In the genomic region with DNA sequence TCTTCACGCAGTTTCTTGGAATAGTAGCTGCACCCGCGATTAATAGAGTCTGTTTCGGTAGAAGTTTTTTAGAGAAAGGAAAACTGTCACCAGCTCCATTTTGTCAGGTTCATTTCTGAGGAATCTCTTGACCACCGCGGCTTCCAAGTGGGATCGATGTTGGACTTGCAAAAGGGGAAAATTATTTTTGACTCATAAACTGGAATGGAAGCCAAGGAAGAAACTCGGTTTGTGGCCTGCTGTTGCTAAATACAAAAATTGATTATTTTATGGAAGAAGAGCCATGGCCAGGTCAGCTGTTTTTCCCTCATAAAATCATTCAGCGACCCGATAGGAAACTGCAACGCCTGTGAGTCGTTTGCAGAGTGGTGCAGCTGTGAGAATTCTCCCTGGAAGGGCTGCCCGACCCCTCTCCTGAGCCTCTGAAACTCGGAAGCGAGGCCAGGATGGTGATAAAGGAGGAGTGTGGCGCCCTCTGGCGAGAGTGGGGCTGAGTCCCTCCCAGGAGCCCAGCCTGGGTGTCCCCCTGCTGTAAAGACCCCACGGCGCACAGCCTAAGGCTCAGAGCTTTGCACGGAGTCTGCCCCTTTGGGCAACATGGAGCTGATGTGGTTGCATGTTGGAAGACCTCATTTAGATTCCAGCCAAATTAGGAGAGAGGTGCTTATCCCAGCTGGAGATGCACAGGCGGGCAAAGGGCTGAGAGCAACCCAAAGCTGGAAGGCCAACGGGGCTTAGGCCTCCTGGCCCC, we compare ENCODE assay signal across 8 cellular contexts.
DNase-seq lines count a peak whose midpoint lies in the region; ATAC-seq and TF ChIP-seq lines count a peak whose summit lies in the region.

No MANE protein-coding gene starts in this region.

- peak; percentile 54 for ATAC-seq in body of pancreas
- no peak for ATAC-seq in GM18502 (IDR thresholded peaks at IDR 0.05; ENCODE audit: poor library complexity, unreplicated experiment)
- no peak for ATAC-seq in HG03025 (IDR thresholded peaks at IDR 0.05; ENCODE audit: low FRiP score, unreplicated experiment)

- no TSS peak for BruUV-seq in Caco-2 (replicated peaks; lab: Mats Ljungman, UMichigan)

- H3K36me3 Mint-ChIP-seq in Caco-2 (ENCODE audit: insufficient read depth, unreplicated experiment) (no peaks in the 10 kb centered on the region), immature natural killer cell (no peaks in the 10 kb centered on the region)

- H3K4me3 Mint-ChIP-seq in Caco-2 (ENCODE audit: unreplicated experiment) (no peak overlapping the region), immature natural killer cell (no peak overlapping the region)

- H3K9me3 ChIP-seq in Caco-2 (no peaks in the 10 kb centered on the region), body of pancreas (no peaks in the 10 kb centered on the region)

- H3K27me3 Mint-ChIP-seq in Caco-2 (ENCODE audit: insufficient read depth, unreplicated experiment) (no peaks in the 10 kb centered on the region), immature natural killer cell (ENCODE audit: low read depth in 3 of 3) (peaks cover 0 to 12% (median 9%) of the 10 kb centered on the region in 3 donors)

- H3K27ac ChIP-seq in body of pancreas = no peak overlapping the region

- peaks cover 24% of the 10 kb centered on the region for H3K4me1 Mint-ChIP-seq in Caco-2 (ENCODE audit: low read depth, unreplicated experiment)
- H3K4me1 Mint-ChIP-seq in immature natural killer cell = no peaks in the 10 kb centered on the region

- POLR2A ChIA-PET in Caco-2 (lab: Charles Lee) = no interaction called here

- H3K4me3 ChIP-seq in Caco-2 (ENCODE audit: low read depth, low read length) (no peak overlapping the region), body of pancreas (no peak overlapping the region)
- H3K4me3 ChIP-seq in Jurkat, Clone E6-1 (ENCODE audit: low read length) = no peak overlapping the region

- TF ChIP-seq CTCF in Caco-2 (IDR thresholded peaks at IDR 0.05; ENCODE audit: insufficient read depth in 1 of 2, low read depth in 1 of 2, low read length in 1 of 2, severe bottlenecking in 1 of 2, unreplicated experiment in 1 of 2) (peak; percentile 76 to 82), body of pancreas (IDR thresholded peaks at IDR 0.05) (peak; percentile 57 to 82 (median 71))

- 34 to 50% methylated on average over 14 to 22 of the region's 22 CpGs for WGBS in body of pancreas, 2 donors

- intact Hi-C loops in Caco-2 (cut with micrococcal nuclease; ENCODE audit: unreplicated experiment) (loop anchor here (1.0 kb wide), 1 partner anchor 188 kb away; no protein-coding TSS in a partner anchor), body of pancreas (cut with DNase I) (loop anchor here (10.0 kb wide), 1 partner anchor 171 kb away; no protein-coding TSS in a partner anchor)

- H3K27me3 ChIP-seq in Caco-2 (replicated peaks; ENCODE audit: control insufficient read depth, insufficient read depth, low read length) (no peaks in the 10 kb centered on the region), body of pancreas (no peaks in the 10 kb centered on the region)

- H3K9me3 Mint-ChIP-seq in Caco-2 (ENCODE audit: unreplicated experiment) (no peaks in the 10 kb centered on the region), immature natural killer cell (no peaks in the 10 kb centered on the region)

- CTCF ChIA-PET in Caco-2 (lab: Charles Lee) = interaction anchor here (0.6 to 3.2 kb wide), 6 partner anchors 12 to 188 kb away, joined by 3 to 12 read pairs (median 6); no protein-coding TSS in a partner anchor

- H3K36me3 ChIP-seq in Caco-2 (ENCODE audit: control insufficient read depth, insufficient read depth, low read length) (no peaks in the 10 kb centered on the region), body of pancreas (replicated peaks in 1 of 2; ENCODE audit: insufficient read depth in 1 of 2, low read depth in 2 of 2) (no peaks in the 10 kb centered on the region)

- DNase-seq in Caco-2 = peak; percentile 74 to 75
- peak; percentile 56 for DNase-seq in Jurkat, Clone E6-1 (ENCODE audit: low read depth, low spot score)
- peak; percentile 68 for DNase-seq in UCSD-AML1 (lab: John Stamatoyannopoulos, UW; ENCODE audit: unreplicated experiment)
- peak; percentile 71 to 85 (median 76) for DNase-seq in body of pancreas
- peak; percentile 35 to 53 (median 52) for DNase-seq in immature natural killer cell
- peak; percentile 62 to 67 for DNase-seq in stimulated activated CD4-positive, alpha-beta T cell treated with anti-CD3 and anti-CD28 coated beads, Interleukin-1b, Interleukin-23, amount 100 ng/mL, for 4 hours (ENCODE audit: low read depth in 2 of 2)

- H3K27ac Mint-ChIP-seq in Caco-2 (ENCODE audit: unreplicated experiment) (no peak overlapping the region), immature natural killer cell (no peak overlapping the region)

- TF ChIP-seq POLR2A in body of pancreas (IDR thresholded peaks at IDR 0.05) = no peak

- H3K4me1 ChIP-seq in Caco-2 = peaks cover 24% of the 10 kb centered on the region
- peaks cover 49% of the 10 kb centered on the region for H3K4me1 ChIP-seq in body of pancreas
